Comparison of ENCODE assay signal across 26 cellular contexts in genomic region chr17:6524520-6524919, GRCh38. TPM values are rescaled to one million over a fixed set of nuclear protein-coding genes. Genes with fewer than 3 reads are reported as not detected.
DNase-seq lines count a peak whose midpoint lies in the region; ATAC-seq, FAIRE-seq and TF ChIP-seq lines count a peak whose summit lies in the region.
"Had no signal": no experiment of that assay in that cellular context is flagged by ENCODE, and none has a peak within 500 bp of the region (broad histone marks: within the 10 kb centered on the region; RNA-seq: fewer than 3 reads in every experiment).

No MANE protein-coding gene starts in this region.

- H3K4me1 ChIP-seq in gastroesophageal sphincter = peaks cover 0 to 12% (median 0%) of the 10 kb centered on the region in 3 donors
- H3K4me1 ChIP-seq: adrenal gland, testis had no signal

- TF ChIP-seq POLR2A in H54 (IDR thresholded peaks at IDR 0.05; ENCODE audit: low read depth, low read length) (no peak), gastroesophageal sphincter (IDR thresholded peaks at IDR 0.05) (no peak)

- H3K27me3 ChIP-seq in bronchial epithelial cell (ENCODE audit: control insufficient read depth, insufficient read depth, low read length) = no peaks in the 10 kb centered on the region
- no peaks in the 10 kb centered on the region for H3K27me3 ChIP-seq in gastroesophageal sphincter
- H3K27me3 ChIP-seq: adrenal gland, testis had no signal

- no peaks in the 10 kb centered on the region for H3K9me3 Mint-ChIP-seq in activated CD8-positive, alpha-beta memory T cell treated with anti-CD3 and anti-CD28 coated beads, Interleukin-2, amount 10 ng/mL, durations not matched to agents 7 days and 5 days (ENCODE audit: low read depth)
- H3K9me3 Mint-ChIP-seq: activated CD4-positive, alpha-beta memory T cell treated with anti-CD3 and anti-CD28 coated beads, Interleukin-2, amount 10 ng/mL, durations not matched to agents 7 days and 5 days; CD4-positive, CD25-positive, alpha-beta regulatory T cell; stimulated activated naive B cell treated with anti-CD40 and anti-IgM and Interleukin-4, amounts not matched to agents 10 μg/mL and 1 μg/mL and 100 μg/mL, for 72 hours had no signal

- TF ChIP-seq EP300 in gastroesophageal sphincter (IDR thresholded peaks at IDR 0.05) = no peak

- no peaks in the 10 kb centered on the region for H3K27me3 Mint-ChIP-seq in activated CD8-positive, alpha-beta memory T cell treated with anti-CD3 and anti-CD28 coated beads, Interleukin-2, amount 10 ng/mL, durations not matched to agents 7 days and 5 days
- H3K27me3 Mint-ChIP-seq: stimulated activated naive B cell treated with anti-CD40 and anti-IgM and Interleukin-4, amounts not matched to agents 10 μg/mL and 1 μg/mL and 100 μg/mL, for 72 hours had no signal

- H3K4me3 Mint-ChIP-seq in activated CD8-positive, alpha-beta memory T cell treated with anti-CD3 and anti-CD28 coated beads, Interleukin-2, amount 10 ng/mL, durations not matched to agents 7 days and 5 days = no peak overlapping the region
- H3K4me3 Mint-ChIP-seq: activated CD4-positive, alpha-beta memory T cell treated with anti-CD3 and anti-CD28 coated beads, Interleukin-2, amount 10 ng/mL, durations not matched to agents 7 days and 5 days; CD4-positive, CD25-positive, alpha-beta regulatory T cell; stimulated activated naive B cell treated with anti-CD40 and anti-IgM and Interleukin-4, amounts not matched to agents 10 μg/mL and 1 μg/mL and 100 μg/mL, for 72 hours had no signal

- H3K4me1 Mint-ChIP-seq in activated CD8-positive, alpha-beta memory T cell treated with anti-CD3 and anti-CD28 coated beads, Interleukin-2, amount 10 ng/mL, durations not matched to agents 7 days and 5 days = no peaks in the 10 kb centered on the region
- H3K4me1 Mint-ChIP-seq: activated CD4-positive, alpha-beta memory T cell treated with anti-CD3 and anti-CD28 coated beads, Interleukin-2, amount 10 ng/mL, durations not matched to agents 7 days and 5 days; stimulated activated naive B cell treated with anti-CD40 and anti-IgM and Interleukin-4, amounts not matched to agents 10 μg/mL and 1 μg/mL and 100 μg/mL, for 72 hours had no signal

- peak; percentile 81 for FAIRE-seq in H54 (lab: Jason Lieb, UNC)
- peak; percentile 92 for FAIRE-seq in bronchial epithelial cell (lab: Jason Lieb, UNC)
- FAIRE-seq: frontal cortex, GM19239, islet of Langerhans had no signal

- no peaks in the 10 kb centered on the region for H3K36me3 Mint-ChIP-seq in activated CD8-positive, alpha-beta memory T cell treated with anti-CD3 and anti-CD28 coated beads, Interleukin-2, amount 10 ng/mL, durations not matched to agents 7 days and 5 days
- H3K36me3 Mint-ChIP-seq: CD4-positive, CD25-positive, alpha-beta regulatory T cell had no signal

- H3K4me3 ChIP-seq in bronchial epithelial cell (ENCODE audit: low read depth, low read length) = no peak overlapping the region
- no peak overlapping the region for H3K4me3 ChIP-seq in gastroesophageal sphincter
- H3K4me3 ChIP-seq: adrenal gland, testis had no signal

- 84% methylated on average over 4 of the region's 4 CpGs; no CpG with 5 or more reads in 1 of the 2 donors for WGBS in gastroesophageal sphincter (ENCODE audit: low coverage in 1 of 2), 2 donors

- DNase-seq in H54 (ENCODE audit: insufficient read length, low spot score) (peak; percentile 65), NCI-H446 treated with DMSO at 0.1 percent for 48 hours (lab: John Stamatoyannopoulos, UW) (peak; percentile 24), bronchial epithelial cell (ENCODE audit: low read depth) (peak; percentile 86), kidney tubule cell (ENCODE audit: low spot score) (peak; percentile 96)
- DNase-seq in activated CD8-positive, alpha-beta memory T cell treated with anti-CD3 and anti-CD28 coated beads, Interleukin-2, amount 10 ng/mL, durations not matched to agents 7 days and 5 days = no peak
- DNase-seq: activated CD4-positive, alpha-beta memory T cell treated with anti-CD3 and anti-CD28 coated beads, Interleukin-2, amount 10 ng/mL, durations not matched to agents 7 days and 5 days; activated T-cell treated with anti-CD3 and anti-CD28 coated beads for 4 hours; adrenal gland; caudate nucleus; CD4-positive, CD25-positive, alpha-beta regulatory T cell; hypothalamus; NCI-H1417 treated with DMSO at 0.1 percent for 48 hours; NCI-H2107; NCI-H524 treated with DMSO at 0.1 percent for 48 hours; Right ventricle myocardium superior; stimulated activated CD4-positive, alpha-beta T cell treated with anti-CD3 and anti-CD28 coated beads, Interleukin-2, amount 100 ng/mL, for 24 hours; stimulated activated naive B cell treated with anti-CD40 and anti-IgM and Interleukin-4, amounts not matched to agents 10 μg/mL and 1 μg/mL and 100 μg/mL, for 72 hours; T1000; testis had no signal

- no peak for TF ChIP-seq CTCF in bronchial epithelial cell (IDR thresholded peaks at IDR 0.05; ENCODE audit: insufficient read depth, low read length, severe bottlenecking)
- TF ChIP-seq CTCF in gastroesophageal sphincter (IDR thresholded peaks at IDR 0.05) = no peak

- ATAC-seq in activated CD8-positive, alpha-beta memory T cell treated with anti-CD3 and anti-CD28 coated beads, Interleukin-2, amount 10 ng/mL, durations not matched to agents 7 days and 5 days = no peak
- ATAC-seq in GM18907 (IDR thresholded peaks at IDR 0.05; ENCODE audit: unreplicated experiment) (no peak), gastroesophageal sphincter (no peak), GM19035 (IDR thresholded peaks at IDR 0.05; ENCODE audit: unreplicated experiment) (no peak)
- ATAC-seq: stimulated activated naive B cell treated with anti-CD40 and anti-IgM and Interleukin-4, amounts not matched to agents 10 μg/mL and 1 μg/mL and 100 μg/mL, for 72 hours had no signal

- peaks cover 13% of the 10 kb centered on the region for H3K36me3 ChIP-seq in bronchial epithelial cell (ENCODE audit: control insufficient read depth, insufficient read depth, low read length)
- H3K36me3 ChIP-seq in gastroesophageal sphincter = peaks cover 0 to 29% of the 10 kb centered on the region in 2 donors
- H3K36me3 ChIP-seq: adrenal gland had no signal

- CTCF ChIA-PET in activated CD8-positive, alpha-beta memory T cell treated with anti-CD3 and anti-CD28 coated beads, Interleukin-2, amount 10 ng/mL, durations not matched to agents 7 days and 5 days (lab: Charles Lee) = no interaction called here

- peak overlapping the region in 2 of 4 donors; percentile 35 to 71 for H3K27ac ChIP-seq in gastroesophageal sphincter
- H3K27ac ChIP-seq: adrenal gland, testis had no signal

- no peaks in the 10 kb centered on the region for H3K9me3 ChIP-seq in gastroesophageal sphincter
- H3K9me3 ChIP-seq: adrenal gland, testis had no signal

- H3K27ac Mint-ChIP-seq in activated CD8-positive, alpha-beta memory T cell treated with anti-CD3 and anti-CD28 coated beads, Interleukin-2, amount 10 ng/mL, durations not matched to agents 7 days and 5 days = no peak overlapping the region
- H3K27ac Mint-ChIP-seq: activated CD4-positive, alpha-beta memory T cell treated with anti-CD3 and anti-CD28 coated beads, Interleukin-2, amount 10 ng/mL, durations not matched to agents 7 days and 5 days; CD4-positive, CD25-positive, alpha-beta regulatory T cell; progenitor cell of endocrine pancreas; stimulated activated naive B cell treated with anti-CD40 and anti-IgM and Interleukin-4, amounts not matched to agents 10 μg/mL and 1 μg/mL and 100 μg/mL, for 72 hours had no signal

RNA-seq across cellular contexts. Expression of gene PITPNM3, which starts 31.8 kb away (rescaled TPM):
- 25.0 and 42.9 TPM in 2 replicates for total RNA-seq in bronchial epithelial cell
- total RNA-seq in activated CD8-positive, alpha-beta memory T cell treated with anti-CD3 and anti-CD28 coated beads, Interleukin-2, amount 10 ng/mL, durations not matched to agents 7 days and 5 days = under 1 TPM; 0.37 to 0.76 TPM
- total RNA-seq in gastroesophageal sphincter = 10 to 100 TPM; 23.3 to 87.7 (median 47.8) TPM

Comparison
In these comparisons a context has a peak if more than half of its experiments do, and no peak if none do; other contexts are left out.
1. RNA of gene PITPNM3, which starts 31.8 kb away (total RNA-seq): 23.3 to 87.7 TPM in gastroesophageal sphincter and 25.0 to 42.9 TPM in bronchial epithelial cell; 0.37 to 0.76 TPM in activated CD8-positive, alpha-beta memory T cell treated with anti-CD3 and anti-CD28 coated beads, Interleukin-2, amount 10 ng/mL, durations not matched to agents 7 days and 5 days; every median in the first group is over 10 times any median in the second.